ENCODE assay signal across 8 cellular contexts in the genomic region with DNA sequence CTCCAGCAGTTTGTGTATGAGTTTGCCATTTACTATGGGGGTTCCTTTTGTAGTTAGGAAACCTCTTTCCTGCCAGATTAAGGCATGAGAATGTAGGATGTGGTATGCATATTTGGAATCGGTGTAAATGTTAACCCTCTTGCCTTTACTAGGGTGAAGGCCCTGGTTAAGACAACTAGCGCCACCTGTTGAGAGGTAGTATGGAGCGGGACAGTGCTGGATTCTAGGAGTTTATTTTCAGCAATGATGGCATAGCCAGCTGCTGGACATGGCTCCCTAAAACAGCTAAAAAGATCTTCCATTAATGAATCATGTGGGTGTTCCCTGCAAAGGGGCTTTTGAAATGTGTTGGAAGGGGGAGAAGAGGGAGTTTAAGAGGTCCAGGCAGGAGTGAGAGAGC. TPM values are rescaled to one million over a fixed set of nuclear protein-coding genes. Genes with fewer than 3 reads are reported as not detected.
DNase-seq lines count a peak whose midpoint lies in the region; ATAC-seq and TF ChIP-seq lines count a peak whose summit lies in the region.
"Had no signal": no experiment of that assay in that cellular context is flagged by ENCODE, and none has a peak within 500 bp of the region (broad histone marks: within the 10 kb centered on the region; RNA-seq: fewer than 3 reads in every experiment).

No MANE protein-coding gene starts in this region.

- no peaks in the 10 kb centered on the region for H3K27me3 ChIP-seq in DOHH2 (ENCODE audit: control insufficient read depth, low read length)

- H2AFZ ChIP-seq in OCI-LY7 (ENCODE audit: low read length): no peak overlapping the region

- H3K4me2 ChIP-seq in DOHH2 (ENCODE audit: low read length) (no peak overlapping the region), OCI-LY7 (ENCODE audit: low read length) (no peak overlapping the region)

- H3K36me3 ChIP-seq in DOHH2 (ENCODE audit: control insufficient read depth, low read length) (no peaks in the 10 kb centered on the region), OCI-LY7 (ENCODE audit: insufficient read depth, low read length) (no peaks in the 10 kb centered on the region)

- ATAC-seq in HG02981 (IDR thresholded peaks at IDR 0.05; ENCODE audit: unreplicated experiment) (no peak), HG02763 (IDR thresholded peaks at IDR 0.05; ENCODE audit: unreplicated experiment) (no peak)

- H3K27ac ChIP-seq in DOHH2 (ENCODE audit: low read depth, low read length) (no peak overlapping the region), OCI-LY7 (ENCODE audit: low read depth, low read length, poor library complexity, severe bottlenecking) (no peak overlapping the region)

- TF ChIP-seq CTCF in DOHH2 (IDR thresholded peaks at IDR 0.05; ENCODE audit: low read depth, low read length, poor library complexity, severe bottlenecking) (peak; percentile 57), GM12875 (IDR thresholded peaks at IDR 0.05; ENCODE audit: borderline replicate concordance, insufficient read depth, low read depth, low read length) (peak; percentile 33; the same call in 1 of the 2 replicates), OCI-LY7 (conservative IDR thresholded peaks at IDR 0.05; ENCODE audit: low read length) (peak; percentile 79), fibroblast of villous mesenchyme (IDR thresholded peaks at IDR 0.05; ENCODE audit: insufficient read depth, low read depth, low read length) (peak; percentile 24)

- H3K79me2 ChIP-seq in DOHH2 (ENCODE audit: control insufficient read depth, low read length) (no peaks in the 10 kb centered on the region), OCI-LY7 (ENCODE audit: insufficient read depth, low read depth, low read length) (no peaks in the 10 kb centered on the region)

- DNase-seq in OCI-LY7 (ENCODE audit: low spot score) (peak; percentile 29), fibroblast of villous mesenchyme (ENCODE audit: low read depth) (no peak), NCI-H524 treated with DMSO at 0.1 percent for 48 hours (lab: John Stamatoyannopoulos, UW) (no peak)
- DNase-seq: SHP77 treated with DMSO at 0.1 percent for 48 hours had no signal

- intact Hi-C loops in OCI-LY7 (cut with micrococcal nuclease; ENCODE audit: unreplicated experiment): no loop called here

- H3F3A ChIP-seq in DOHH2 (ENCODE audit: control insufficient read depth, insufficient read depth): no peaks in the 10 kb centered on the region

- H3K4me3 ChIP-seq in DOHH2 (ENCODE audit: low read length) (no peak overlapping the region), GM12875 (ENCODE audit: low read depth, low read length) (no peak overlapping the region), OCI-LY7 (ENCODE audit: low read depth, low read length, poor library complexity, severe bottlenecking) (no peak overlapping the region), fibroblast of villous mesenchyme (ENCODE audit: low read depth, low read length) (no peak overlapping the region)

- H3K9me2 ChIP-seq in DOHH2 (replicated peaks; ENCODE audit: control insufficient read depth, low read length) (no peaks in the 10 kb centered on the region), OCI-LY7 (ENCODE audit: insufficient read depth, low read length) (no peaks in the 10 kb centered on the region)

- no peaks in the 10 kb centered on the region for H4K20me1 ChIP-seq in DOHH2 (ENCODE audit: control insufficient read depth, insufficient read depth, low read depth, low read length)
- no peaks in the 10 kb centered on the region for H4K20me1 ChIP-seq in OCI-LY7 (ENCODE audit: insufficient read depth, low read length)

- no peaks in the 10 kb centered on the region for H3K4me1 ChIP-seq in DOHH2 (ENCODE audit: control insufficient read depth, low read length)
- H3K4me1 ChIP-seq in OCI-LY7 (ENCODE audit: insufficient read depth, low read length, poor library complexity, severe bottlenecking): no peaks in the 10 kb centered on the region

- POLR2A ChIA-PET in OCI-LY7 (lab: Charles Lee): no interaction called here

- BruUV-seq in OCI-LY7 (replicated peaks; lab: Mats Ljungman, UMichigan): no TSS peak

- H3K9me3 ChIP-seq in DOHH2 (ENCODE audit: control insufficient read depth, insufficient read depth, low read length) (no peaks in the 10 kb centered on the region), OCI-LY7 (ENCODE audit: low read length) (no peaks in the 10 kb centered on the region; the same call in 1 of the 2 replicates)

- CTCF ChIA-PET in OCI-LY7 (lab: Charles Lee; ENCODE audit: unreplicated experiment): interaction anchor here (0.6 kb wide), 1 partner anchor 248 kb away, joined by 3 read pairs; no protein-coding TSS in a partner anchor

RNA-seq across cellular contexts. Expression of a gene that starts 30.7 kb away (rescaled TPM):
- total RNA-seq in OCI-LY7 (2014; rRNA removed; shearing (Covaris generic)): not detected in 2 replicates
- total RNA-seq in OCI-LY7 (2022): not detected in 2 replicates
- total RNA-seq in fibroblast of villous mesenchyme: 3.5 and 3.9 TPM in 2 replicates

Comparison
In these comparisons a context has a peak if more than half of its experiments do, and no peak if none do; other contexts are left out.
1. CTCF ChIP-seq: peak in every context shown above with its lines; median percentile 79 in OCI-LY7; 57 in DOHH2; 33 in GM12875; 24 in fibroblast of villous mesenchyme.